ENCODE assay signal across 23 cellular contexts in genomic region chr3:2823016-2823415, GRCh38.
DNase-seq lines count a peak whose midpoint lies in the region; ATAC-seq and TF ChIP-seq lines count a peak whose summit lies in the region.
"Had no signal": no experiment of that assay in that cellular context is flagged by ENCODE, and none has a peak within 500 bp of the region (broad histone marks: within the 10 kb centered on the region; RNA-seq: fewer than 3 reads in every experiment).

No MANE protein-coding gene starts in this region.

- TF ChIP-seq POLR2A in body of pancreas (IDR thresholded peaks at IDR 0.05) = no peak

- ATAC-seq in body of pancreas (no peak), GM21360 (IDR thresholded peaks at IDR 0.05; ENCODE audit: unreplicated experiment) (no peak)
- ATAC-seq: foreskin keratinocyte, natural killer cell, Right ventricle myocardium inferior had no signal

- peak; percentile 68 for TF ChIP-seq EP300 in neural cell (conservative IDR thresholded peaks at IDR 0.05; ENCODE audit: poor library complexity, severe bottlenecking)

- peak overlapping the region; percentile 45 for H3K4me3 ChIP-seq in neural cell (ENCODE audit: low read length)
- H3K4me3 ChIP-seq in body of pancreas = no peak overlapping the region
- H3K4me3 ChIP-seq in endodermal cell (ENCODE audit: low read length) = no peak overlapping the region
- H3K4me3 ChIP-seq: prostate gland had no signal

- no peaks in the 10 kb centered on the region for H3K9me2 ChIP-seq in neural cell (ENCODE audit: insufficient read depth, low read length)

- no peaks in the 10 kb centered on the region for H3K9me3 Mint-ChIP-seq in endodermal cell
- H3K9me3 Mint-ChIP-seq: natural killer cell had no signal

- H3K9ac ChIP-seq in neural cell (ENCODE audit: low read length) (peak overlapping the region; percentile 4), endodermal cell (ENCODE audit: extremely low read depth, low read length, poor library complexity, severe bottlenecking) (no peak overlapping the region)

- H3K4me2 ChIP-seq in neural cell (ENCODE audit: low read length) = peak overlapping the region; percentile 31

- H3K36me3 Mint-ChIP-seq in endodermal cell (ENCODE audit: low read depth) = no peaks in the 10 kb centered on the region
- H3K36me3 Mint-ChIP-seq: CD14-positive monocyte, natural killer cell had no signal

- TF ChIP-seq CTCF in neural cell (IDR thresholded peaks at IDR 0.05; ENCODE audit: poor library complexity, severe bottlenecking) (no peak), body of pancreas (IDR thresholded peaks at IDR 0.05) (no peak), endodermal cell (conservative IDR thresholded peaks at IDR 0.05) (no peak)

- intact Hi-C loops in body of pancreas (cut with DNase I) = no loop called here

- no peak overlapping the region for H3K27ac Mint-ChIP-seq in endodermal cell
- H3K27ac Mint-ChIP-seq: CD14-positive monocyte, natural killer cell had no signal

- H4K20me1 ChIP-seq in neural cell (ENCODE audit: insufficient read depth) = no peaks in the 10 kb centered on the region

- H3K79me2 ChIP-seq in neural cell (replicated peaks; ENCODE audit: insufficient read depth, low read length) = no peaks in the 10 kb centered on the region

- H3F3A ChIP-seq in neural cell (ENCODE audit: insufficient read depth, low read length, poor library complexity, severe bottlenecking) = peaks cover 10% of the 10 kb centered on the region

- H2AFZ ChIP-seq in neural cell (ENCODE audit: low read depth, low read length) = no peak overlapping the region

- H3K27me3 ChIP-seq in neural cell (ENCODE audit: insufficient read depth, low read depth, low read length) (no peaks in the 10 kb centered on the region), body of pancreas (no peaks in the 10 kb centered on the region), endodermal cell (ENCODE audit: control insufficient read depth, insufficient read depth, low read length, poor library complexity, severe bottlenecking) (no peaks in the 10 kb centered on the region)
- H3K27me3 ChIP-seq: foreskin keratinocyte had no signal

- no peaks in the 10 kb centered on the region for H3K36me3 ChIP-seq in neural cell (ENCODE audit: insufficient read depth, low read length)
- H3K36me3 ChIP-seq in body of pancreas (replicated peaks in 1 of 2; ENCODE audit: insufficient read depth in 1 of 2, low read depth in 2 of 2) = no peaks in the 10 kb centered on the region
- no peaks in the 10 kb centered on the region for H3K36me3 ChIP-seq in endodermal cell (ENCODE audit: control insufficient read depth, insufficient read depth, low read length)
- H3K36me3 ChIP-seq: prostate gland had no signal

- H3K4me3 Mint-ChIP-seq in endodermal cell = no peak overlapping the region
- H3K4me3 Mint-ChIP-seq: CD14-positive monocyte, natural killer cell had no signal

- peaks cover 2% of the 10 kb centered on the region for H3K4me1 Mint-ChIP-seq in endodermal cell
- H3K4me1 Mint-ChIP-seq: CD14-positive monocyte, natural killer cell had no signal

- H3K27me3 Mint-ChIP-seq in endodermal cell (ENCODE audit: insufficient read depth) = no peaks in the 10 kb centered on the region

- WGBS in body of pancreas, 2 donors = 55 to 78% methylated on average over 5 of the region's 5 CpGs
- WGBS in endodermal cell (ENCODE audit: insufficient coverage in 1 of 2, insufficient read length in 1 of 2), 2 experiments = 75 to 93% methylated on average over 3 to 5 of the region's 5 CpGs

- H3K9me3 ChIP-seq in neural cell (ENCODE audit: low read length) (no peaks in the 10 kb centered on the region), body of pancreas (no peaks in the 10 kb centered on the region), endodermal cell (ENCODE audit: control insufficient read depth, low read length) (no peaks in the 10 kb centered on the region)
- H3K9me3 ChIP-seq: prostate gland had no signal

- no peaks in the 10 kb centered on the region for H3K4me1 ChIP-seq in body of pancreas
- H3K4me1 ChIP-seq in endodermal cell (ENCODE audit: control insufficient read depth, insufficient read depth, low read length) = no peaks in the 10 kb centered on the region
- H3K4me1 ChIP-seq: foreskin keratinocyte, prostate gland had no signal

- peak overlapping the region; percentile 46 for H3K27ac ChIP-seq in neural cell (ENCODE audit: low read length)
- H3K27ac ChIP-seq in body of pancreas = no peak overlapping the region
- H3K27ac ChIP-seq in endodermal cell (ENCODE audit: low read depth, low read length) = no peak overlapping the region
- H3K27ac ChIP-seq: foreskin keratinocyte, prostate gland had no signal

- no peak for TF ChIP-seq RAD21 in neural cell (conservative IDR thresholded peaks at IDR 0.05)

- DNase-seq in Ammon's horn (ENCODE audit: low spot score) (peak; percentile 15), NCI-H2227 treated with DMSO at 0.1 percent for 48 hours (lab: John Stamatoyannopoulos, UW) (peak; percentile 27), cerebellar cortex (ENCODE audit: low spot score) (peak; percentile 96), body of pancreas (no peak), endodermal cell (no peak)
- DNase-seq in stimulated activated naive CD4-positive, alpha-beta T cell (lab: John Stamatoyannopoulos, UW) = no peak
- DNase-seq: activated CD4-positive, alpha-beta T cell treated with anti-CD3 and anti-CD28 coated beads, Interleukin-2, amount 50 U/mL, for 1 hour; activated CD8-positive, alpha-beta memory T cell treated with anti-CD3 and anti-CD28 coated beads, Interleukin-2, amount 50 U/mL, for 48 hours; activated gamma-delta T cell treated with Interleukin-2 at 50 U/mL for 16 hours; amniotic stem cell; kidney; natural killer cell; NCI-H187 treated with DMSO at 0.1 percent for 48 hours; NK-92 treated with Interleukin-12 subunit alpha and Interleukin-12 subunit beta, amount 100 ng/mL, for 24 hours; small intestine; stimulated activated CD4-positive, alpha-beta T cell treated with anti-CD3 and anti-CD28 coated beads, Interleukin-4, amount 100 ng/mL, for 24 hours; T-helper 1 cell had no signal

TF ChIP-seq in neural cell, 6 proteins besides CTCF, POLR2A, EP300 and RAD21:
- TF ChIP-seq SMC3 (conservative IDR thresholded peaks at IDR 0.05; ENCODE audit: poor library complexity) (no peak), EZH2 (IDR thresholded peaks at IDR 0.05; ENCODE audit: borderline replicate concordance, insufficient read depth, low read length, poor library complexity, severe bottlenecking) (no peak), REST (IDR thresholded peaks at IDR 0.05; ENCODE audit: borderline replicate concordance) (no peak), MXI1 (conservative IDR thresholded peaks at IDR 0.05; ENCODE audit: poor library complexity, severe bottlenecking) (no peak), TAF1 (IDR thresholded peaks at IDR 0.05; ENCODE audit: low read depth) (no peak), POLR2AphosphoS5 (IDR thresholded peaks at IDR 0.05) (peak; percentile 29)

Comparison
In these comparisons a context has a peak if more than half of its experiments do, and no peak if none do; other contexts are left out.
1. DNase-seq: peak in Ammon's horn (single experiment), NCI-H2227 treated with DMSO at 0.1 percent for 48 hours (single experiment) and cerebellar cortex (single experiment); none in body of pancreas (0 of 4), endodermal cell (single experiment) and stimulated activated naive CD4-positive, alpha-beta T cell (0 of 6).